ENCODE assay signal across 21 cellular contexts in genomic region chr5:173611706-173612105, GRCh38. TPM values are rescaled to one million over a fixed set of nuclear protein-coding genes. Genes with fewer than 3 reads are reported as not detected.
DNase-seq lines count a peak whose midpoint lies in the region; ATAC-seq and TF ChIP-seq lines count a peak whose summit lies in the region.
"Had no signal": no experiment of that assay in that cellular context is flagged by ENCODE, and none has a peak within 500 bp of the region (broad histone marks: within the 10 kb centered on the region; RNA-seq: fewer than 3 reads in every experiment).

No MANE protein-coding gene starts in this region.

- peaks cover 71% of the 10 kb centered on the region for H3K4me1 ChIP-seq in left ventricle myocardium inferior
- H3K4me1 ChIP-seq in right cardiac atrium (ENCODE audit: control insufficient read depth, insufficient read depth, low read length) = peaks cover 13% of the 10 kb centered on the region
- peaks cover 25% of the 10 kb centered on the region for H3K4me1 ChIP-seq in osteoblast (ENCODE audit: insufficient read depth, low read length)
- H3K4me1 ChIP-seq in uterus = peaks cover 11% of the 10 kb centered on the region in 2 donors

- H3K27ac Mint-ChIP-seq in endothelial cell (ENCODE audit: unreplicated experiment) = no peak overlapping the region
- H3K27ac Mint-ChIP-seq: HFFc6 had no signal

- no peak overlapping the region for H3K4me2 ChIP-seq in osteoblast (ENCODE audit: insufficient read depth, low read length)
- H3K4me2 ChIP-seq: A549 had no signal

- ATAC-seq in right cardiac atrium = no peak
- ATAC-seq: A549, HCT116 had no signal

- peaks cover 54% of the 10 kb centered on the region for H4K20me1 ChIP-seq in osteoblast (ENCODE audit: insufficient read depth, low read length)

- no peak for TF ChIP-seq CTCF in left ventricle myocardium inferior (IDR thresholded peaks at IDR 0.05; ENCODE audit: borderline replicate concordance)
- TF ChIP-seq CTCF in choroid plexus epithelial cell (conservative IDR thresholded peaks at IDR 0.05; ENCODE audit: low read depth, low read length) = no peak
- TF ChIP-seq CTCF in osteoblast (IDR thresholded peaks at IDR 0.05; ENCODE audit: extremely low read depth, low read depth, low read length) = no peak
- TF ChIP-seq CTCF in uterus (IDR thresholded peaks at IDR 0.05) = no peak
- no peak for TF ChIP-seq CTCF in endothelial cell (IDR thresholded peaks at IDR 0.05; ENCODE audit: unreplicated experiment)
- TF ChIP-seq CTCF in GM13977 (IDR thresholded peaks at IDR 0.05; ENCODE audit: extremely low read depth, insufficient read depth, missing control alignments) = no peak

- H3K27me3 Mint-ChIP-seq in endothelial cell (ENCODE audit: unreplicated experiment) = peaks cover 2% of the 10 kb centered on the region
- H3K27me3 Mint-ChIP-seq: CD4-positive, alpha-beta T cell had no signal

- no peak overlapping the region for H2AFZ ChIP-seq in osteoblast (ENCODE audit: low read length)

- H3K4me3 ChIP-seq in left ventricle myocardium inferior (no peak overlapping the region), right cardiac atrium (ENCODE audit: low read length) (no peak overlapping the region), choroid plexus epithelial cell (ENCODE audit: low read depth, low read length) (no peak overlapping the region), osteoblast (ENCODE audit: insufficient read depth, low read length) (no peak overlapping the region), uterus (no peak overlapping the region)
- H3K4me3 ChIP-seq: A549 had no signal

- WGBS in right cardiac atrium = 74% methylated on average over 4 of the region's 4 CpGs

- H3K27ac ChIP-seq in left ventricle myocardium inferior (replicated peaks) = peak overlapping the region; percentile 37
- H3K27ac ChIP-seq in right cardiac atrium (ENCODE audit: low read length) = no peak overlapping the region
- peak overlapping the region; percentile 11 for H3K27ac ChIP-seq in osteoblast (ENCODE audit: low read depth, low read length)
- H3K27ac ChIP-seq in uterus = no peak overlapping the region
- H3K27ac ChIP-seq: 22Rv1, A549, C4-2B had no signal

- peaks cover 11% of the 10 kb centered on the region for H3K36me3 Mint-ChIP-seq in endothelial cell (ENCODE audit: low read depth, unreplicated experiment)

- TF ChIP-seq POLR2A in uterus (IDR thresholded peaks at IDR 0.05) = no peak

- no peak for DNase-seq in left ventricle myocardium inferior
- DNase-seq in right cardiac atrium = no peak
- DNase-seq in choroid plexus epithelial cell (ENCODE audit: low read depth) = peak; percentile 23
- no peak for DNase-seq in osteoblast (ENCODE audit: insufficient read length, low spot score, missing footprints)
- no peak for DNase-seq in stimulated activated naive CD4-positive, alpha-beta T cell (lab: John Stamatoyannopoulos, UW)
- no peak for DNase-seq in uterus
- no peak for DNase-seq in endothelial cell (ENCODE audit: low spot score)
- no peak for DNase-seq in GM13977 (ENCODE audit: low spot score)
- DNase-seq: AML-193; CD4-positive, alpha-beta T cell; DMS153; DMS79 treated with DMSO at 0.1 percent for 48 hours; GF-D8; GOT3; H7; HFFc6; IMR-90 had no signal

- H3K9me3 Mint-ChIP-seq in endothelial cell (ENCODE audit: unreplicated experiment) = no peaks in the 10 kb centered on the region
- H3K9me3 Mint-ChIP-seq: CD4-positive, alpha-beta T cell; HFFc6 had no signal

- intact Hi-C loops in left ventricle myocardium inferior (cut with micrococcal nuclease) (no loop called here), right cardiac atrium (cut with DNase I) (loop anchor here in 2 of 4 donors (10.0 kb wide), 2 partner anchors 273 to 283 kb away; partner anchors contain the start of gene CPEB4 (in 1 of the 2)), uterus (cut with DNase I; ENCODE audit: low total_unique reads) (no loop called here)

- H3K4me3 Mint-ChIP-seq in endothelial cell (ENCODE audit: unreplicated experiment) = no peak overlapping the region
- H3K4me3 Mint-ChIP-seq: CD4-positive, alpha-beta T cell; HFFc6 had no signal

- peaks cover 93% of the 10 kb centered on the region for H3K79me2 ChIP-seq in osteoblast (ENCODE audit: insufficient read depth, low read length)

- H3K4me1 Mint-ChIP-seq in endothelial cell (ENCODE audit: unreplicated experiment) = peaks cover 30% of the 10 kb centered on the region

- in situ Hi-C loops in GM13977 (cut with MboI; ENCODE audit: low pct_unique_long_range_greater_than_20kb, low sequenced_read_pairs, unreplicated experiment) = loop anchor here (25.0 kb wide), 1 partner anchor 701 kb away; no protein-coding TSS in a partner anchor

- H3K9me3 ChIP-seq in left ventricle myocardium inferior (replicated peaks) (no peaks in the 10 kb centered on the region), right cardiac atrium (ENCODE audit: control insufficient read depth, low read length) (no peaks in the 10 kb centered on the region), osteoblast (ENCODE audit: low read depth, low read length) (no peaks in the 10 kb centered on the region), uterus (no peaks in the 10 kb centered on the region)
- H3K9me3 ChIP-seq: A549 had no signal

- H3K36me3 ChIP-seq in left ventricle myocardium inferior (peaks cover 62% of the 10 kb centered on the region), osteoblast (ENCODE audit: insufficient read depth, low read length) (peaks cover 57% of the 10 kb centered on the region), uterus (no peaks in the 10 kb centered on the region)

- H3K27me3 ChIP-seq in left ventricle myocardium inferior (ENCODE audit: low read depth) (no peaks in the 10 kb centered on the region), right cardiac atrium (ENCODE audit: control insufficient read depth, insufficient read depth) (no peaks in the 10 kb centered on the region), osteoblast (ENCODE audit: insufficient read depth, low read length) (no peaks in the 10 kb centered on the region), uterus (no peaks in the 10 kb centered on the region)

RNA-seq across cellular contexts. Expression of gene BOD1, which starts 4.7 kb away (rescaled TPM):
- 48.7 TPM for total RNA-seq in left ventricle myocardium inferior
- 10 to 100 TPM; 42.7 to 53.6 (median 46.8) TPM for total RNA-seq in right cardiac atrium
- polyA plus RNA-seq in right cardiac atrium = 29.0 TPM
- 90.5 and 91.6 TPM in 2 replicates for total RNA-seq in osteoblast
- 10 to 100 TPM; 48.2 to 64.8 (median 57.2) TPM for total RNA-seq in uterus
- 76.7 TPM for total RNA-seq in endothelial cell (ENCODE audit: unreplicated experiment)

Comparison
In these comparisons a context has a peak if more than half of its experiments do, and no peak if none do; other contexts are left out.
1. H3K27ac ChIP-seq: peak in left ventricle myocardium inferior (single experiment) and osteoblast (single experiment); none in right cardiac atrium (single experiment) and uterus (0 of 2).